Comparison of ENCODE assay signal across 29 cellular contexts in the genomic region with DNA sequence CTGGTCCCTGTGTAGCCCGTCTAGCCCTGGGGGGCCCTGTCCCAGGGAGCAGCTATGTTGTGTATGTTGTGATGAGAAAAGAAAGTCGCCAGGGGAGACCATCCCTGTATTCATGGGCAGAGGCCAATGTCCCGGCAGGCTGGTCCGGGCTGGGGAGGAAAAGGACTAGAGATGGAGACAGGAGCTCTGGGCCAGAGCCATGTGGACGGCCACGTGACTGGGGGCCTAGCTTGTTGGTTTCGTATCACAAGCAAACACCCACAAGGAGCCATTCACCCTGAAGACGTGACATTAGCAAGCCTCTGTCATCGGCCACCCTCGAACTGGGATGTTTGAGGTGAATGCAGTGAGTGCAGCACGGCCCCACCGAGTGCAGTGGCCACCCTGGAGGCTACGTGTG. TPM values are rescaled to one million over a fixed set of nuclear protein-coding genes. Genes with fewer than 3 reads are reported as not detected.
"Had no signal": no experiment of that assay in that cellular context is flagged by ENCODE, and none has a peak within 500 bp of the region (broad histone marks: within the 10 kb centered on the region; RNA-seq: fewer than 3 reads in every experiment).

No MANE protein-coding gene starts in this region.

- FAIRE-seq: pancreas, small intestine had no signal

- H3K4me3 ChIP-seq: hepatocyte, left ventricle myocardium inferior, lung, pancreas, prostate gland, sigmoid colon, spleen, tibial nerve, uterus had no signal

- H3K4me3 Mint-ChIP-seq: mesothelial cell of epicardium; natural killer cell; stimulated activated memory B cell treated with anti-CD40 and anti-IgM and Interleukin-4, amounts not matched to agents 10 μg/mL and 1 μg/mL and 100 μg/mL, for 72 hours; stimulated activated naive CD8-positive, alpha-beta T cell treated with anti-CD3 and anti-CD28 coated beads, Interleukin-15, amount 100 ng/mL, for 72 hours; type B pancreatic cell had no signal

- H3K9me3 ChIP-seq: left ventricle myocardium inferior, pancreas, prostate gland, sigmoid colon, spleen, tibial nerve, uterus had no signal

- ATAC-seq: natural killer cell; pancreas; right cardiac atrium; stimulated activated memory B cell treated with anti-CD40 and anti-IgM and Interleukin-4, amounts not matched to agents 10 μg/mL and 1 μg/mL and 100 μg/mL, for 72 hours; stimulated activated naive CD8-positive, alpha-beta T cell treated with anti-CD3 and anti-CD28 coated beads, Interleukin-15, amount 100 ng/mL, for 72 hours had no signal

- H3K36me3 ChIP-seq: left ventricle myocardium inferior, pancreas, prostate gland, sigmoid colon, spleen, tibial nerve, uterus had no signal

- H2AFZ ChIP-seq: hepatocyte had no signal

- H3K27ac ChIP-seq: hepatocyte, left ventricle myocardium inferior, pancreas, prostate gland, sigmoid colon, spleen, tibial nerve, uterus had no signal

- DNase-seq: islet precursor cell; left ventricle myocardium inferior; mesendoderm; naive B cell; natural killer cell; nucleus accumbens; posterior cingulate gyrus; retina; right cardiac atrium; sigmoid colon; small intestine; spleen; stimulated activated CD4-positive, alpha-beta T cell treated with anti-CD3 and anti-CD28 coated beads, Interleukin-4, amount 100 ng/mL, for 24 hours; stimulated activated CD8-positive, alpha-beta memory T cell treated with anti-CD3 and anti-CD28 coated beads, Interleukin-4, amount 100 ng/mL, for 48 hours; stimulated activated naive CD4-positive, alpha-beta T cell treated with Interleukin-2 at 50 U/mL for 16 hours; stimulated activated naive CD8-positive, alpha-beta T cell treated with anti-CD3 and anti-CD28 coated beads, Interleukin-15, amount 100 ng/mL, for 72 hours; uterus had no signal

- H3K4me2 ChIP-seq: hepatocyte had no signal

- H3K79me2 ChIP-seq: hepatocyte had no signal

- H3K36me3 Mint-ChIP-seq: mesothelial cell of epicardium; naive B cell; natural killer cell; stimulated activated memory B cell treated with anti-CD40 and anti-IgM and Interleukin-4, amounts not matched to agents 10 μg/mL and 1 μg/mL and 100 μg/mL, for 72 hours; type B pancreatic cell had no signal

- H3K9me3 Mint-ChIP-seq: mesothelial cell of epicardium; natural killer cell; stimulated activated memory B cell treated with anti-CD40 and anti-IgM and Interleukin-4, amounts not matched to agents 10 μg/mL and 1 μg/mL and 100 μg/mL, for 72 hours; stimulated activated naive CD8-positive, alpha-beta T cell treated with anti-CD3 and anti-CD28 coated beads, Interleukin-15, amount 100 ng/mL, for 72 hours; type B pancreatic cell had no signal

- H3K27ac Mint-ChIP-seq: mesothelial cell of epicardium; naive B cell; natural killer cell; stimulated activated memory B cell treated with anti-CD40 and anti-IgM and Interleukin-4, amounts not matched to agents 10 μg/mL and 1 μg/mL and 100 μg/mL, for 72 hours; type B pancreatic cell had no signal

RNA-seq across cellular contexts. Expression of a gene that starts 2.9 kb away (rescaled TPM):
- total RNA-seq: hepatocyte, kidney epithelial cell, left ventricle myocardium inferior, lower leg skin, lung, mesothelial cell of epicardium, mononuclear cell, natural killer cell, osteoblast, right cardiac atrium, sigmoid colon, spleen, tibial nerve, uterus had no signal
- polyA plus RNA-seq: hepatocyte, lung, right cardiac atrium, sigmoid colon, spleen had no signal
